In genomic region chr22:24244144-24244787, GRCh38 we compare ENCODE assay signal across 10 cellular contexts. TPM values are rescaled to one million over a fixed set of nuclear protein-coding genes. Genes with fewer than 3 reads are reported as not detected.
DNase-seq lines count a peak whose midpoint lies in the region; ATAC-seq and TF ChIP-seq lines count a peak whose summit lies in the region.
"Had no signal": no experiment of that assay in that cellular context is flagged by ENCODE, and none has a peak within 500 bp of the region (broad histone marks: within the 10 kb centered on the region; RNA-seq: fewer than 3 reads in every experiment).

No MANE protein-coding gene starts in this region.

- peak overlapping the region; percentile 92 to 93 for H3K27ac ChIP-seq in ascending aorta
- peak overlapping the region; percentile 38 for H3K27ac ChIP-seq in temporal lobe (ENCODE audit: low read depth, low read length)
- H3K27ac ChIP-seq: KMS-11 had no signal

- peak overlapping the region; percentile 11 to 30 for H3K4me3 ChIP-seq in ascending aorta

- no peaks in the 10 kb centered on the region for H3K27me3 ChIP-seq in ascending aorta

- H3K9me3 ChIP-seq in ascending aorta = no peaks in the 10 kb centered on the region

- intact Hi-C loops in ascending aorta (cut with DNase I) = loop anchor here (10.0 kb wide), 1 partner anchor 139 kb away; no protein-coding TSS in a partner anchor

- ATAC-seq in GM21619 (IDR thresholded peaks at IDR 0.05; ENCODE audit: unreplicated experiment) = no peak

- H3K36me3 ChIP-seq in ascending aorta = no peaks in the 10 kb centered on the region

- peaks cover 18 to 34% of the 10 kb centered on the region in 2 donors for H3K4me1 ChIP-seq in ascending aorta

- DNase-seq in NCI-H524 (lab: John Stamatoyannopoulos, UW) (peak; percentile 52 to 78), NCI-H524 treated with DMSO at 0.1 percent for 48 hours (lab: John Stamatoyannopoulos, UW) (no peak), ascending aorta (ENCODE audit: low spot score in 2 of 2) (no peak), iris pigment epithelial cell (ENCODE audit: low read depth) (peak; percentile 74), NCI-H1092 (lab: John Stamatoyannopoulos, UW) (no peak), NCI-H1930 (lab: John Stamatoyannopoulos, UW) (no peak)
- DNase-seq: activated B cell treated with CpG ODN at 0.5 μM for 24 hours had no signal

- TF ChIP-seq CTCF in ascending aorta (IDR thresholded peaks at IDR 0.05) = no peak

RNA-seq across cellular contexts. Expression of gene GGT5, which starts 0.6 kb away (rescaled TPM):
- total RNA-seq in ascending aorta = 238 TPM
- total RNA-seq in temporal lobe = 2.0 TPM
- total RNA-seq: activated B cell treated with CpG ODN at 0.5 μM for 24 hours had no signal

RNA-seq across cellular contexts. Expression of gene SPECC1L, which starts 26.4 kb away (rescaled TPM):
- total RNA-seq in ascending aorta (66.9 TPM), temporal lobe (36.9 TPM)

Comparison
In these comparisons a context has a peak if more than half of its experiments do, and no peak if none do; other contexts are left out.
1. DNase-seq: peak in NCI-H524 (2 of 2) and iris pigment epithelial cell (single experiment); none in NCI-H524 treated with DMSO at 0.1 percent for 48 hours (single experiment), ascending aorta (0 of 2), NCI-H1092 (single experiment) and NCI-H1930 (0 of 2).
2. RNA of gene GGT5, which starts 0.6 kb away (total RNA-seq): 238 TPM in ascending aorta (single experiment); 2.0 TPM in temporal lobe (single experiment); every median in the first group is over 10 times any median in the second.